1 cellular context compared by ENCODE assay signal in genomic region chr9:69759478-69760277, GRCh38.
A peak's percentile ranks its signal among the peaks of the same experiment; 100 is the strongest.
TF ChIP-seq lines count a peak whose summit lies in the region.

Gene PTAR1, minus strand, starts transcription at chr9:69760011. Its CDS starts 73 bp downstream, at chr9:69759938.

TF ChIP-seq in WTC11, 78 proteins besides CTCF, POLR2A, EP300 and RAD21 (continued from another document and continues in another):
- no peak for TF ChIP-seq USF2 (CRISPR knock-in tag; IDR thresholded peaks at IDR 0.05)
- no peak for TF ChIP-seq ZNF671 (CRISPR knock-in tag; IDR thresholded peaks at IDR 0.05)
- peak; percentile 68 for TF ChIP-seq NR2C2 (CRISPR knock-in tag; IDR thresholded peaks at IDR 0.05)
- TF ChIP-seq ZNF512 (CRISPR knock-in tag; IDR thresholded peaks at IDR 0.05; ENCODE audit: borderline replicate concordance): no peak
- TF ChIP-seq ZNF423 (CRISPR knock-in tag; IDR thresholded peaks at IDR 0.05): no peak
- TF ChIP-seq KAT7 (CRISPR knock-in tag; IDR thresholded peaks at IDR 0.05; ENCODE audit: borderline replicate concordance): no peak
- no peak for TF ChIP-seq ATF6 (CRISPR knock-in tag; IDR thresholded peaks at IDR 0.05)
- TF ChIP-seq PRRX2 (CRISPR knock-in tag; IDR thresholded peaks at IDR 0.05): no peak
- no peak for TF ChIP-seq CBFB (CRISPR knock-in tag; IDR thresholded peaks at IDR 0.05; ENCODE audit: low read depth)
- no peak for TF ChIP-seq SMAD4 (CRISPR knock-in tag; IDR thresholded peaks at IDR 0.05)
- TF ChIP-seq OVOL2 (CRISPR knock-in tag; IDR thresholded peaks at IDR 0.05; ENCODE audit: borderline replicate concordance): no peak
- no peak for TF ChIP-seq AFF4 (CRISPR knock-in tag; IDR thresholded peaks at IDR 0.05; ENCODE audit: borderline replicate concordance)
- no peak for TF ChIP-seq NR1H2 (CRISPR knock-in tag; IDR thresholded peaks at IDR 0.05)
- TF ChIP-seq ZNF425 (CRISPR knock-in tag; conservative IDR thresholded peaks at IDR 0.05): no peak
- TF ChIP-seq JAZF1 (CRISPR knock-in tag; IDR thresholded peaks at IDR 0.05): no peak
- no peak for TF ChIP-seq RELA (CRISPR knock-in tag; IDR thresholded peaks at IDR 0.05; ENCODE audit: borderline replicate concordance)
- TF ChIP-seq ZNF281 (CRISPR knock-in tag; IDR thresholded peaks at IDR 0.05): no peak
- 0 out of 2 replicates have a peak, but pooled peaks have one; percentile 37 for TF ChIP-seq FOXK1 (CRISPR knock-in tag; IDR thresholded peaks at IDR 0.05)
- TF ChIP-seq IRF1 (CRISPR knock-in tag; IDR thresholded peaks at IDR 0.05): no peak
- TF ChIP-seq STAT6 (CRISPR knock-in tag; conservative IDR thresholded peaks at IDR 0.05; ENCODE audit: low read depth): no peak
- TF ChIP-seq E2F4 (CRISPR knock-in tag; IDR thresholded peaks at IDR 0.05; ENCODE audit: borderline replicate concordance, low read depth): no peak
- TF ChIP-seq ATF1 (CRISPR knock-in tag; IDR thresholded peaks at IDR 0.05): 0 out of 2 replicates have a peak, but pooled peaks have one; percentile 36
- TF ChIP-seq HMGA2 (CRISPR knock-in tag; IDR thresholded peaks at IDR 0.05): no peak
- TF ChIP-seq ZNF138 (CRISPR knock-in tag; conservative IDR thresholded peaks at IDR 0.05): no peak
- TF ChIP-seq TEAD4 (CRISPR knock-in tag; IDR thresholded peaks at IDR 0.05): no peak
- TF ChIP-seq ATF2 (CRISPR knock-in tag; IDR thresholded peaks at IDR 0.05; ENCODE audit: borderline replicate concordance, low read depth): no peak
- TF ChIP-seq ZNF232 (CRISPR knock-in tag; IDR thresholded peaks at IDR 0.05): no peak
- no peak for TF ChIP-seq MXD4 (CRISPR knock-in tag; IDR thresholded peaks at IDR 0.05; ENCODE audit: borderline replicate concordance)
- TF ChIP-seq IRF2 (CRISPR knock-in tag; IDR thresholded peaks at IDR 0.05; ENCODE audit: borderline replicate concordance, low read depth): no peak
- no peak for TF ChIP-seq E2F1 (CRISPR knock-in tag; IDR thresholded peaks at IDR 0.05)
- no peak for TF ChIP-seq ERG (CRISPR knock-in tag; IDR thresholded peaks at IDR 0.05)
- no peak for TF ChIP-seq ZNF416 (CRISPR knock-in tag; IDR thresholded peaks at IDR 0.05)
- no peak for TF ChIP-seq NR3C1 (CRISPR knock-in tag; conservative IDR thresholded peaks at IDR 0.05; ENCODE audit: low read depth)
- TF ChIP-seq GABPB1 (CRISPR knock-in tag; IDR thresholded peaks at IDR 0.05): peak; percentile 21; the same call in 1 of the 2 replicates
- no peak for TF ChIP-seq ZNF263 (CRISPR knock-in tag; IDR thresholded peaks at IDR 0.05; ENCODE audit: low read depth)
